Comparison of ENCODE assay signal across 1 cellular context in the genomic region with DNA sequence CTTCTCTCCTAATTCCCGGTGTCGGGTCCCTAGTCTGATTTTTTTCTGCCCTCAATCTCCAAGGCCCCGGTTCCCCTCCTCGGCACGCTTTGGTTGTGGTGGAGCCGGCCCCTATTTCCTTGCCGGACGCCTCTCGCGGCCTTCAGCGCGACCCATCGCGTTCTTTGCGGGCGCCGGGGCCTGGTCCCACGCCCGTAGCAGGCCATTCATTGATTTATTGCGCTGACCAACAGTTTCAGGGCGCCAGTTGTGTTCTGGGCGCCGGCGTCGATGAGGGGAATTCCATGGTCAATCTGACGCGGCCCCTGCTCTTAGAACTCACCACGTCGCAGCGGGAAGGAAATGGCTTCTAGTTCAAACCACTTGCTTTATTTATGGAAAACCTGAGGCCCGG.
TF ChIP-seq lines count a peak whose summit lies in the region.

No MANE protein-coding gene starts in this region.

TF ChIP-seq in HepG2, 621 proteins besides CTCF, POLR2A, EP300 and RAD21 (continued from another document and continues in another):
- TF ChIP-seq, protein P1, sequence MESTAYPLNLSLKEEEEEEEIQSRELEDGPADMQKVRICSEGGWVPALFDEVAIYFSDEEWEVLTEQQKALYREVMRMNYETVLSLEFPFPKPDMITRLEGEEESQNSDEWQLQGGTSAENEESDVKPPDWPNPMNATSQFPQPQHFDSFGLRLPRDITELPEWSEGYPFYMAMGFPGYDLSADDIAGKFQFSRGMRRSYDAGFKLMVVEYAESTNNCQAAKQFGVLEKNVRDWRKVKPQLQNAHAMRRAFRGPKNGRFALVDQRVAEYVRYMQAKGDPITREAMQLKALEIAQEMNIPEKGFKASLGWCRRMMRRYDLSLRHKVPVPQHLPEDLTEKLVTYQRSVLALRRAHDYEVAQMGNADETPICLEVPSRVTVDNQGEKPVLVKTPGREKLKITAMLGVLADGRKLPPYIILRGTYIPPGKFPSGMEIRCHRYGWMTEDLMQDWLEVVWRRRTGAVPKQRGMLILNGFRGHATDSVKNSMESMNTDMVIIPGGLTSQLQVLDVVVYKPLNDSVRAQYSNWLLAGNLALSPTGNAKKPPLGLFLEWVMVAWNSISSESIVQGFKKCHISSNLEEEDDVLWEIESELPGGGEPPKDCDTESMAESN (CRISPR knock-in tag; conservative IDR thresholded peaks at IDR 0.05) = no peak
- no peak for TF ChIP-seq ZNF430 (CRISPR knock-in tag; IDR thresholded peaks at IDR 0.05)
- TF ChIP-seq U2AF1 (optimal IDR thresholded peaks at IDR 0.05; ENCODE audit: low read depth, low read length) = peak; percentile 7
- TF ChIP-seq, protein P2, sequence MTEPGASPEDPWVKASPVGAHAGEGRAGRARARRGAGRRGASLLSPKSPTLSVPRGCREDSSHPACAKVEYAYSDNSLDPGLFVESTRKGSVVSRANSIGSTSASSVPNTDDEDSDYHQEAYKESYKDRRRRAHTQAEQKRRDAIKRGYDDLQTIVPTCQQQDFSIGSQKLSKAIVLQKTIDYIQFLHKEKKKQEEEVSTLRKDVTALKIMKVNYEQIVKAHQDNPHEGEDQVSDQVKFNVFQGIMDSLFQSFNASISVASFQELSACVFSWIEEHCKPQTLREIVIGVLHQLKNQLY (CRISPR knock-in tag; IDR thresholded peaks at IDR 0.05) = no peak
- TF ChIP-seq, protein P3, sequence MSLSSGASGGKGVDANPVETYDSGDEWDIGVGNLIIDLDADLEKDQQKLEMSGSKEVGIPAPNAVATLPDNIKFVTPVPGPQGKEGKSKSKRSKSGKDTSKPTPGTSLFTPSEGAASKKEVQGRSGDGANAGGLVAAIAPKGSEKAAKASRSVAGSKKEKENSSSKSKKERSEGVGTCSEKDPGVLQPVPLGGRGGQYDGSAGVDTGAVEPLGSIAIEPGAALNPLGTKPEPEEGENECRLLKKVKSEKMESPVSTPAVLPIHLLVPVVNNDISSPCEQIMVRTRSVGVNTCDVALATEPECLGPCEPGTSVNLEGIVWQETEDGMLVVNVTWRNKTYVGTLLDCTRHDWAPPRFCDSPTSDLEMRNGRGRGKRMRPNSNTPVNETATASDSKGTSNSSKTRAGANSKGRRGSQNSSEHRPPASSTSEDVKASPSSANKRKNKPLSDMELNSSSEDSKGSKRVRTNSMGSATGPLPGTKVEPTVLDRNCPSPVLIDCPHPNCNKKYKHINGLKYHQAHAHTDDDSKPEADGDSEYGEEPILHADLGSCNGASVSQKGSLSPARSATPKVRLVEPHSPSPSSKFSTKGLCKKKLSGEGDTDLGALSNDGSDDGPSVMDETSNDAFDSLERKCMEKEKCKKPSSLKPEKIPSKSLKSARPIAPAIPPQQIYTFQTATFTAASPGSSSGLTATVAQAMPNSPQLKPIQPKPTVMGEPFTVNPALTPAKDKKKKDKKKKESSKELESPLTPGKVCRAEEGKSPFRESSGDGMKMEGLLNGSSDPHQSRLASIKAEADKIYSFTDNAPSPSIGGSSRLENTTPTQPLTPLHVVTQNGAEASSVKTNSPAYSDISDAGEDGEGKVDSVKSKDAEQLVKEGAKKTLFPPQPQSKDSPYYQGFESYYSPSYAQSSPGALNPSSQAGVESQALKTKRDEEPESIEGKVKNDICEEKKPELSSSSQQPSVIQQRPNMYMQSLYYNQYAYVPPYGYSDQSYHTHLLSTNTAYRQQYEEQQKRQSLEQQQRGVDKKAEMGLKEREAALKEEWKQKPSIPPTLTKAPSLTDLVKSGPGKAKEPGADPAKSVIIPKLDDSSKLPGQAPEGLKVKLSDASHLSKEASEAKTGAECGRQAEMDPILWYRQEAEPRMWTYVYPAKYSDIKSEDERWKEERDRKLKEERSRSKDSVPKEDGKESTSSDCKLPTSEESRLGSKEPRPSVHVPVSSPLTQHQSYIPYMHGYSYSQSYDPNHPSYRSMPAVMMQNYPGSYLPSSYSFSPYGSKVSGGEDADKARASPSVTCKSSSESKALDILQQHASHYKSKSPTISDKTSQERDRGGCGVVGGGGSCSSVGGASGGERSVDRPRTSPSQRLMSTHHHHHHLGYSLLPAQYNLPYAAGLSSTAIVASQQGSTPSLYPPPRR (CRISPR knock-in tag; IDR thresholded peaks at IDR 0.05; ENCODE audit: borderline replicate concordance) = no peak
- TF ChIP-seq, protein P4, sequence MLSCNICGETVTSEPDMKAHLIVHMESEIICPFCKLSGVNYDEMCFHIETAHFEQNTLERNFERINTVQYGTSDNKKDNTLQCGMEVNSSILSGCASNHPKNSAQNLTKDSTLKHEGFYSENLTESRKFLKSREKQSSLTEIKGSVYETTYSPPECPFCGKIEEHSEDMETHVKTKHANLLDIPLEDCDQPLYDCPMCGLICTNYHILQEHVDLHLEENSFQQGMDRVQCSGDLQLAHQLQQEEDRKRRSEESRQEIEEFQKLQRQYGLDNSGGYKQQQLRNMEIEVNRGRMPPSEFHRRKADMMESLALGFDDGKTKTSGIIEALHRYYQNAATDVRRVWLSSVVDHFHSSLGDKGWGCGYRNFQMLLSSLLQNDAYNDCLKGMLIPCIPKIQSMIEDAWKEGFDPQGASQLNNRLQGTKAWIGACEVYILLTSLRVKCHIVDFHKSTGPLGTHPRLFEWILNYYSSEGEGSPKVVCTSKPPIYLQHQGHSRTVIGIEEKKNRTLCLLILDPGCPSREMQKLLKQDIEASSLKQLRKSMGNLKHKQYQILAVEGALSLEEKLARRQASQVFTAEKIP (CRISPR knock-in tag; IDR thresholded peaks at IDR 0.05; ENCODE audit: borderline replicate concordance) = no peak
- peak; percentile 12 for TF ChIP-seq XRCC5 (optimal IDR thresholded peaks at IDR 0.05; ENCODE audit: low read length)
- TF ChIP-seq, protein P5, sequence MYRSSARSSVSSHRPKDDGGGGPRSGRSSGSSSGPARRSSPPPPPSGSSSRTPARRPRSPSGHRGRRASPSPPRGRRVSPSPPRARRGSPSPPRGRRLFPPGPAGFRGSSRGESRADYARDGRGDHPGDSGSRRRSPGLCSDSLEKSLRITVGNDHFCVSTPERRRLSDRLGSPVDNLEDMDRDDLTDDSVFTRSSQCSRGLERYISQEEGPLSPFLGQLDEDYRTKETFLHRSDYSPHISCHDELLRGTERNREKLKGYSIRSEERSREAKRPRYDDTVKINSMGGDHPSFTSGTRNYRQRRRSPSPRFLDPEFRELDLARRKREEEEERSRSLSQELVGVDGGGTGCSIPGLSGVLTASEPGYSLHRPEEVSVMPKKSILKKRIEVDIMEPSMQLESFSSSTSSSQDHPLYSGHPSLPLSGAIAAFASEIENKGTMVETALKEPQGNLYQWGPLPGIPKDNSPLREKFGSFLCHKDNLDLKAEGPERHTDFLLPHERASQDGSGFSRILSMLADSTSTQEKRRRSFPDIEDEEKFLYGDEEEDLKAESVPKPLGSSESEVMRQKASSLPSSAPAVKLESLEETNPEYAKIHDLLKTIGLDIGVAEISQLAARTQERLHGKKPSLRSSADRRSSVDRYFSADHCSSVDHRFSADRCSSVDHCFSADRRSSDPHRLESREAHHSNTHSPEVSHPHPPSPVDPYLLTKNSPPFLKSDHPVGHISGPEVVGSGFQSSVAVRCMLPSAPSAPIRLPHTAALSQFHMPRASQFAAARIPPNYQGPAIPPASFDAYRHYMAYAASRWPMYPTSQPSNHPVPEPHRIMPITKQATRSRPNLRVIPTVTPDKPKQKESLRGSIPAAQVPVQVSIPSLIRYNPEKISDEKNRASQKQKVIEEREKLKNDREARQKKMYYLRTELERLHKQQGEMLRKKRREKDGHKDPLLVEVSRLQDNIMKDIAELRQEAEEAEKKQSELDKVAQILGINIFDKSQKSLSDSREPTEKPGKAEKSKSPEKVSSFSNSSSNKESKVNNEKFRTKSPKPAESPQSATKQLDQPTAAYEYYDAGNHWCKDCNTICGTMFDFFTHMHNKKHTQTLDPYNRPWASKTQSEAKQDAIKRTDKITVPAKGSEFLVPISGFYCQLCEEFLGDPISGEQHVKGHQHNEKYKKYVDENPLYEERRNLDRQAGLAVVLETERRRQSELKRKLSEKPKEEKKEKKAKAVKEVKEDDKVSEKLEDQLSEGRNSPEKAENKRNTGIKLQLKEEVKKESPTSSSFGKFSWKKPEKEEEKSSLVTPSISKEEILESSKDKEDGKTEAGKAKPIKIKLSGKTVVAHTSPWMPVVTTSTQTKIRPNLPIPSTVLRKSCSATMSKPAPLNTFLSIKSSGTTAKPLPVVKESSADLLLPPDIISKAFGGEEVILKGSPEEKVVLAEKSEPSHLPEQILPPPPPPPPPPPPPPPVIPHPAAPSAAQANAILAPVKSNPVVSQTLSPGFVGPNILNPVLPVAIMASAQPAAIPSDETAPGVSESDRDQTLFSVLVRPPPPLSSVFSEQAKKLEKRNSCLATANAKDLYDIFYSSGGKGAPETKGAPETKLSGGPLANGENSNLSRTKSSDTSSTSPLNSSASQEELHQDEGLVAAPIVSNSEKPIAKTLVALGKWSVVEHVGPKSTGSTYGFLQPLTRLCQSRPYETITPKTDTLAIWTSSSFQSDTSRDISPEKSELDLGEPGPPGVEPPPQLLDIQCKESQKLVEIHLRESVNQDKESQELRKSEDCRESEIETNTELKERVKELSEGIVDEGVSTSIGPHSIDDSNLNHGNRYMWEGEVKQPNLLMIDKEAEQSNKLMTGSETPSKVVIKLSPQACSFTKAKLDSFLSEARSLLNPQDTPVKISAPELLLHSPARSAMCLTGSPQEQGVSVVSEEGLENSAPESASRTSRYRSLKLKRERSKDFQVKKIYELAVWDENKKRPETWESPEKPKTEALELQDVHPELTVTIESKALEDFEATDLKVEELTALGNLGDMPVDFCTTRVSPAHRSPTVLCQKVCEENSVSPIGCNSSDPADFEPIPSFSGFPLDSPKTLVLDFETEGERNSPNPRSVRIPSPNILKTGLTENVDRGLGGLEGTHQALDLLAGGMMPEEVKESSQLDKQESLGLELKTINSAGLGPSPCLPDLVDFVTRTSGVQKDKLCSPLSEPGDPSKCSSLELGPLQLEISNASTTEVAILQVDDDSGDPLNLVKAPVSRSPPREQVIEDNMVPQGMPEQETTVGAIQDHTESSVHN (CRISPR knock-in tag; IDR thresholded peaks at IDR 0.05) = no peak
- no peak for TF ChIP-seq MATR3 (CRISPR knock-in tag; IDR thresholded peaks at IDR 0.05)
- no peak for TF ChIP-seq ZNF501 (CRISPR knock-in tag; IDR thresholded peaks at IDR 0.05)
- TF ChIP-seq NCOA1 (CRISPR knock-in tag; IDR thresholded peaks at IDR 0.05) = no peak
- no peak for TF ChIP-seq TOPORS (CRISPR knock-in tag; IDR thresholded peaks at IDR 0.05)
- peak; percentile 70 for TF ChIP-seq POLR2G (IDR thresholded peaks at IDR 0.05; ENCODE audit: low read depth, low read length)
- TF ChIP-seq TAF15 (IDR thresholded peaks at IDR 0.05; ENCODE audit: low read depth, low read length, poor library complexity, severe bottlenecking) = peak; percentile 14
- TF ChIP-seq SRSF9 (IDR thresholded peaks at IDR 0.05; ENCODE audit: borderline replicate concordance, insufficient read depth, low read depth, low read length, poor library complexity, severe bottlenecking) = no peak
- TF ChIP-seq, protein P6, sequence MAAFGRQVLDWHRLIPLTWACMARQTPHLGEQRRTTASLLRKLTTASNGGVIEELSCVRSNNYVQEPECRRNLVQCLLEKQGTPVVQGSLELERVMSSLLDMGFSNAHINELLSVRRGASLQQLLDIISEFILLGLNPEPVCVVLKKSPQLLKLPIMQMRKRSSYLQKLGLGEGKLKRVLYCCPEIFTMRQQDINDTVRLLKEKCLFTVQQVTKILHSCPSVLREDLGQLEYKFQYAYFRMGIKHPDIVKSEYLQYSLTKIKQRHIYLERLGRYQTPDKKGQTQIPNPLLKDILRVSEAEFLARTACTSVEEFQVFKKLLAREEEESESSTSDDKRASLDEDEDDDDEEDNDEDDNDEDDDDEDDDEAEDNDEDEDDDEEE (CRISPR knock-in tag; IDR thresholded peaks at IDR 0.05) = no peak
- TF ChIP-seq, protein P7, sequence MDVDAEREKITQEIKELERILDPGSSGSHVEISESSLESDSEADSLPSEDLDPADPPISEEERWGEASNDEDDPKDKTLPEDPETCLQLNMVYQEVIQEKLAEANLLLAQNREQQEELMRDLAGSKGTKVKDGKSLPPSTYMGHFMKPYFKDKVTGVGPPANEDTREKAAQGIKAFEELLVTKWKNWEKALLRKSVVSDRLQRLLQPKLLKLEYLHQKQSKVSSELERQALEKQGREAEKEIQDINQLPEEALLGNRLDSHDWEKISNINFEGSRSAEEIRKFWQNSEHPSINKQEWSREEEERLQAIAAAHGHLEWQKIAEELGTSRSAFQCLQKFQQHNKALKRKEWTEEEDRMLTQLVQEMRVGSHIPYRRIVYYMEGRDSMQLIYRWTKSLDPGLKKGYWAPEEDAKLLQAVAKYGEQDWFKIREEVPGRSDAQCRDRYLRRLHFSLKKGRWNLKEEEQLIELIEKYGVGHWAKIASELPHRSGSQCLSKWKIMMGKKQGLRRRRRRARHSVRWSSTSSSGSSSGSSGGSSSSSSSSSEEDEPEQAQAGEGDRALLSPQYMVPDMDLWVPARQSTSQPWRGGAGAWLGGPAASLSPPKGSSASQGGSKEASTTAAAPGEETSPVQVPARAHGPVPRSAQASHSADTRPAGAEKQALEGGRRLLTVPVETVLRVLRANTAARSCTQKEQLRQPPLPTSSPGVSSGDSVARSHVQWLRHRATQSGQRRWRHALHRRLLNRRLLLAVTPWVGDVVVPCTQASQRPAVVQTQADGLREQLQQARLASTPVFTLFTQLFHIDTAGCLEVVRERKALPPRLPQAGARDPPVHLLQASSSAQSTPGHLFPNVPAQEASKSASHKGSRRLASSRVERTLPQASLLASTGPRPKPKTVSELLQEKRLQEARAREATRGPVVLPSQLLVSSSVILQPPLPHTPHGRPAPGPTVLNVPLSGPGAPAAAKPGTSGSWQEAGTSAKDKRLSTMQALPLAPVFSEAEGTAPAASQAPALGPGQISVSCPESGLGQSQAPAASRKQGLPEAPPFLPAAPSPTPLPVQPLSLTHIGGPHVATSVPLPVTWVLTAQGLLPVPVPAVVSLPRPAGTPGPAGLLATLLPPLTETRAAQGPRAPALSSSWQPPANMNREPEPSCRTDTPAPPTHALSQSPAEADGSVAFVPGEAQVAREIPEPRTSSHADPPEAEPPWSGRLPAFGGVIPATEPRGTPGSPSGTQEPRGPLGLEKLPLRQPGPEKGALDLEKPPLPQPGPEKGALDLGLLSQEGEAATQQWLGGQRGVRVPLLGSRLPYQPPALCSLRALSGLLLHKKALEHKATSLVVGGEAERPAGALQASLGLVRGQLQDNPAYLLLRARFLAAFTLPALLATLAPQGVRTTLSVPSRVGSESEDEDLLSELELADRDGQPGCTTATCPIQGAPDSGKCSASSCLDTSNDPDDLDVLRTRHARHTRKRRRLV (CRISPR knock-in tag; IDR thresholded peaks at IDR 0.05) = no peak
- TF ChIP-seq, protein P8, sequence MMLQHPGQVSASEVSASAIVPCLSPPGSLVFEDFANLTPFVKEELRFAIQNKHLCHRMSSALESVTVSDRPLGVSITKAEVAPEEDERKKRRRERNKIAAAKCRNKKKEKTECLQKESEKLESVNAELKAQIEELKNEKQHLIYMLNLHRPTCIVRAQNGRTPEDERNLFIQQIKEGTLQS (CRISPR knock-in tag; IDR thresholded peaks at IDR 0.05) = 0 out of 2 replicates have a peak, but pooled peaks have one; percentile 8
- no peak for TF ChIP-seq REL (CRISPR knock-in tag; conservative IDR thresholded peaks at IDR 0.05)
- TF ChIP-seq, protein P9, sequence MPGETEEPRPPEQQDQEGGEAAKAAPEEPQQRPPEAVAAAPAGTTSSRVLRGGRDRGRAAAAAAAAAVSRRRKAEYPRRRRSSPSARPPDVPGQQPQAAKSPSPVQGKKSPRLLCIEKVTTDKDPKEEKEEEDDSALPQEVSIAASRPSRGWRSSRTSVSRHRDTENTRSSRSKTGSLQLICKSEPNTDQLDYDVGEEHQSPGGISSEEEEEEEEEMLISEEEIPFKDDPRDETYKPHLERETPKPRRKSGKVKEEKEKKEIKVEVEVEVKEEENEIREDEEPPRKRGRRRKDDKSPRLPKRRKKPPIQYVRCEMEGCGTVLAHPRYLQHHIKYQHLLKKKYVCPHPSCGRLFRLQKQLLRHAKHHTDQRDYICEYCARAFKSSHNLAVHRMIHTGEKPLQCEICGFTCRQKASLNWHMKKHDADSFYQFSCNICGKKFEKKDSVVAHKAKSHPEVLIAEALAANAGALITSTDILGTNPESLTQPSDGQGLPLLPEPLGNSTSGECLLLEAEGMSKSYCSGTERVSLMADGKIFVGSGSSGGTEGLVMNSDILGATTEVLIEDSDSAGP (CRISPR knock-in tag; IDR thresholded peaks at IDR 0.05; ENCODE audit: borderline replicate concordance) = 0 out of 2 replicates have a peak, but pooled peaks have one; percentile 33
- TF ChIP-seq HNF4G (IDR thresholded peaks at IDR 0.05; ENCODE audit: borderline replicate concordance, low read depth, low read length) = no peak
- TF ChIP-seq HNF4G (CRISPR knock-in tag; IDR thresholded peaks at IDR 0.05; ENCODE audit: borderline replicate concordance, low read depth) = no peak; the same call in 1 of the 2 replicates
